In genomic region chr2:128494640-128495321, GRCh38 we compare ENCODE assay signal across 14 cellular contexts.
A peak's percentile ranks its signal among the peaks of the same experiment; 100 is the strongest.
DNase-seq lines count a peak whose midpoint lies in the region; ATAC-seq and TF ChIP-seq lines count a peak whose summit lies in the region.
"Had no signal": no experiment of that assay in that cellular context is flagged by ENCODE, and none has a peak within 500 bp of the region (broad histone marks: within the 10 kb centered on the region; RNA-seq: fewer than 3 reads in every experiment).

No MANE protein-coding gene starts in this region.

- H3K27ac ChIP-seq in stomach = peak overlapping the region in 2 of 5 donors; percentile 1 to 10
- H3K27ac ChIP-seq: GM23248, PC-9, VCaP had no signal

- no peaks in the 10 kb centered on the region for H3K36me3 ChIP-seq in NT2/D1 (ENCODE audit: insufficient read depth, insufficient read length, low read length)
- H3K36me3 ChIP-seq in stomach = no peaks in the 10 kb centered on the region
- no peaks in the 10 kb centered on the region for H3K36me3 ChIP-seq in MG63

- H3K4me1 ChIP-seq in NT2/D1 (ENCODE audit: insufficient read depth, insufficient read length) = peaks cover 24% of the 10 kb centered on the region
- H3K4me1 ChIP-seq in stomach = peaks cover 0 to 21% (median 12%) of the 10 kb centered on the region in 4 donors

- DNase-seq in NT2/D1 (ENCODE audit: low read depth, low spot score) = no peak
- DNase-seq in cerebellum (ENCODE audit: low spot score) = peak; percentile 45
- DNase-seq in islet precursor cell = peak; percentile 16
- peak; percentile 32 for DNase-seq in stomach
- no peak for DNase-seq in MG63
- no peak for DNase-seq in SW480 (ENCODE audit: low spot score)
- DNase-seq: activated naive CD4-positive, alpha-beta T cell treated with anti-CD3 and anti-CD28 coated beads for 36 hours; CD4-positive, CD25-positive, alpha-beta regulatory T cell; GM23248; immature natural killer cell; occipital lobe; PC-9 had no signal

- H3K4me3 ChIP-seq in NT2/D1 (ENCODE audit: insufficient read length, low read depth) (no peak overlapping the region), stomach (no peak overlapping the region), MG63 (no peak overlapping the region)
- H3K4me3 ChIP-seq: GM23248, PC-9 had no signal

- no peak for TF ChIP-seq POLR2A in stomach (IDR thresholded peaks at IDR 0.05)

- no peak for ATAC-seq in HG02642 (IDR thresholded peaks at IDR 0.05; ENCODE audit: poor library complexity, unreplicated experiment)

- H3K9me3 ChIP-seq in NT2/D1 (ENCODE audit: insufficient read depth, low read length) (peaks cover 12% of the 10 kb centered on the region; the same call in 1 of the 2 replicates), stomach (peaks cover 0 to 9% (median 7%) of the 10 kb centered on the region in 4 donors), MG63 (no peaks in the 10 kb centered on the region)

- TF ChIP-seq EP300 in stomach (IDR thresholded peaks at IDR 0.05) = no peak

- 40 to 62% (median 48%) methylated on average over 13 of the region's 13 CpGs for WGBS in stomach, 5 donors

- intact Hi-C loops in stomach (cut with DNase I; ENCODE audit: low total_unique reads) = no loop called here

- H3K9ac ChIP-seq in NT2/D1 (ENCODE audit: insufficient read length, low read depth) = peak overlapping the region; percentile 51
- H3K9ac ChIP-seq: GM23248 had no signal

- TF ChIP-seq CTCF in stomach (IDR thresholded peaks at IDR 0.05) = no peak

- H3K27me3 ChIP-seq in NT2/D1 (ENCODE audit: insufficient read depth, insufficient read length) (no peaks in the 10 kb centered on the region), stomach (peaks cover 0 to 18% (median 4%) of the 10 kb centered on the region in 3 donors), MG63 (no peaks in the 10 kb centered on the region)

Comparison
In these comparisons a context has a peak if more than half of its experiments do, and no peak if none do; other contexts are left out.
1. DNase-seq: peak in cerebellum (single experiment), islet precursor cell (single experiment) and stomach (single experiment); none in NT2/D1 (single experiment), MG63 (single experiment) and SW480 (single experiment).